9 cellular contexts compared by ENCODE assay signal in genomic region chr9:32395483-32396216, GRCh38. TPM values are rescaled to one million over a fixed set of nuclear protein-coding genes. Genes with fewer than 3 reads are reported as not detected.
DNase-seq lines count a peak whose midpoint lies in the region; ATAC-seq, FAIRE-seq and TF ChIP-seq lines count a peak whose summit lies in the region.
"Had no signal": no experiment of that assay in that cellular context is flagged by ENCODE, and none has a peak within 500 bp of the region (broad histone marks: within the 10 kb centered on the region; RNA-seq: fewer than 3 reads in every experiment).

No MANE protein-coding gene starts in this region.

- DNase-seq in HS-27A (ENCODE audit: low read depth) (peak; percentile 46), bronchial epithelial cell (ENCODE audit: low read depth) (peak; percentile 85), kidney epithelial cell (ENCODE audit: low read depth) (peak; percentile 74), tibial artery (peak; percentile 72 to 77), T-helper 17 cell (no peak), SW480 (ENCODE audit: low spot score) (no peak), substantia nigra (lab: John Stamatoyannopoulos, UW) (no peak), HT-29 (ENCODE audit: low spot score) (no peak)
- DNase-seq: NCI-H1048 had no signal

- peaks cover 3% of the 10 kb centered on the region for H3K36me3 Mint-ChIP-seq in T-helper 17 cell (ENCODE audit: low read depth)

- peaks cover 4% of the 10 kb centered on the region for H3K4me1 Mint-ChIP-seq in T-helper 17 cell

- H3K4me1 ChIP-seq in tibial artery = peaks cover 0 to 15% (median 8%) of the 10 kb centered on the region in 4 donors

- no peak for FAIRE-seq in bronchial epithelial cell (lab: Jason Lieb, UNC)

- no peak for ATAC-seq in T-helper 17 cell

- H3K27ac ChIP-seq in tibial artery (peak overlapping the region in 1 of 2 donors; percentile 22), substantia nigra (ENCODE audit: low read depth, low read length, poor library complexity, severe bottlenecking) (no peak overlapping the region)

- H3K27me3 ChIP-seq in bronchial epithelial cell (ENCODE audit: control insufficient read depth, insufficient read depth, low read length) (no peaks in the 10 kb centered on the region), kidney epithelial cell (ENCODE audit: control insufficient read depth, insufficient read depth, low read length) (no peaks in the 10 kb centered on the region), tibial artery (no peaks in the 10 kb centered on the region)

- H3K27me3 Mint-ChIP-seq in T-helper 17 cell = no peaks in the 10 kb centered on the region

- no peak overlapping the region for H3K4me3 ChIP-seq in bronchial epithelial cell (ENCODE audit: low read depth, low read length)
- H3K4me3 ChIP-seq in kidney epithelial cell (ENCODE audit: low read depth, low read length) = no peak overlapping the region
- H3K4me3 ChIP-seq in tibial artery = no peak overlapping the region

- TF ChIP-seq CTCF in bronchial epithelial cell (IDR thresholded peaks at IDR 0.05; ENCODE audit: insufficient read depth, low read length, severe bottlenecking) (no peak), kidney epithelial cell (IDR thresholded peaks at IDR 0.05; ENCODE audit: insufficient read depth, low read length, poor library complexity, severe bottlenecking) (peak; percentile 24), tibial artery (IDR thresholded peaks at IDR 0.05) (no peak)

- H3K27ac Mint-ChIP-seq in T-helper 17 cell = no peak overlapping the region

- no peaks in the 10 kb centered on the region for H3K36me3 ChIP-seq in bronchial epithelial cell (ENCODE audit: control insufficient read depth, insufficient read depth, low read length)
- H3K36me3 ChIP-seq in kidney epithelial cell (ENCODE audit: control insufficient read depth, insufficient read depth, low read length) = no peaks in the 10 kb centered on the region
- no peaks in the 10 kb centered on the region for H3K36me3 ChIP-seq in tibial artery

- intact Hi-C loops in tibial artery (cut with DNase I; ENCODE audit: low total_unique reads) = no loop called here

- no peak overlapping the region for H3K4me3 Mint-ChIP-seq in T-helper 17 cell

- H3K9me3 ChIP-seq in tibial artery (no peaks in the 10 kb centered on the region), T-helper 17 cell (ENCODE audit: control insufficient read depth, low read length, poor library complexity, severe bottlenecking) (no peaks in the 10 kb centered on the region)

RNA-seq across cellular contexts. Expression of gene ACO1, which starts 11.2 kb away (rescaled TPM):
- total RNA-seq in bronchial epithelial cell = 11.8 and 12.9 TPM in 2 replicates
- total RNA-seq in kidney epithelial cell = 30.9 and 39.1 TPM in 2 replicates
- total RNA-seq in T-helper 17 cell = 1 to 10 TPM; 3.1 to 3.9 TPM
- total RNA-seq in HT-29 (2014; rRNA removed; shearing (Covaris generic)) = 27.1 and 30.5 TPM in 2 replicates

Comparison
In these comparisons a context has a peak if more than half of its experiments do, and no peak if none do; other contexts are left out.
1. DNase-seq: peak in HS-27A (single experiment), bronchial epithelial cell (single experiment), kidney epithelial cell (single experiment) and tibial artery (2 of 2); none in T-helper 17 cell (0 of 3), SW480 (single experiment), substantia nigra (0 of 49) and HT-29 (single experiment).